8 cellular contexts compared by ENCODE assay signal in genomic region chr14:69574266-69574953, GRCh38. TPM values are rescaled to one million over a fixed set of nuclear protein-coding genes. Genes with fewer than 3 reads are reported as not detected.
A peak's percentile ranks its signal among the peaks of the same experiment; 100 is the strongest.
DNase-seq lines count a peak whose midpoint lies in the region; ATAC-seq and TF ChIP-seq lines count a peak whose summit lies in the region.

CCDC177 (minus strand) TSS chr14:69574871; CDS start chr14:69573622, 1,249 bp downstream.

- ATAC-seq in HG02870 (IDR thresholded peaks at IDR 0.05; ENCODE audit: unreplicated experiment): no peak

- TF ChIP-seq CTCF in PC-9 (conservative IDR thresholded peaks at IDR 0.05) (peak; percentile 93), foreskin fibroblast (IDR thresholded peaks at IDR 0.05; ENCODE audit: low read depth, low read length) (peak; percentile 98), osteoblast (IDR thresholded peaks at IDR 0.05; ENCODE audit: extremely low read depth, low read depth, low read length) (peak; percentile 94), thyroid gland (IDR thresholded peaks at IDR 0.05) (peak; percentile 66 to 93 (median 75))

- no peaks in the 10 kb centered on the region for H3K9me2 ChIP-seq in PC-9 (ENCODE audit: insufficient read depth)

- H3K36me3 ChIP-seq in CD8-positive, alpha-beta memory T cell (ENCODE audit: insufficient read depth, low read length): no peaks in the 10 kb centered on the region
- H3K36me3 ChIP-seq in PC-9 (ENCODE audit: low read depth): no peaks in the 10 kb centered on the region
- H3K36me3 ChIP-seq in osteoblast (ENCODE audit: insufficient read depth, low read length): no peaks in the 10 kb centered on the region
- no peaks in the 10 kb centered on the region for H3K36me3 ChIP-seq in thyroid gland

- WGBS in thyroid gland, 2 donors: 0 to 1% methylated on average over 25 to 39 of the region's 52 CpGs

- no peak for TF ChIP-seq POLR2A in thyroid gland (IDR thresholded peaks at IDR 0.05)

- POLR2A ChIA-PET in CD8-positive, alpha-beta memory T cell (lab: Charles Lee): no interaction called here
- POLR2A ChIA-PET in PC-9 (lab: Charles Lee; ENCODE audit: unreplicated experiment): no interaction called here

- H2AFZ ChIP-seq in PC-9: no peak within 1 kb of the TSS; the same call in 1 of the 2 replicates
- no peak within 1 kb of the TSS for H2AFZ ChIP-seq in osteoblast (ENCODE audit: low read length)

- H3K79me2 ChIP-seq in PC-9 (ENCODE audit: low read depth) (no peaks in the 10 kb centered on the region), osteoblast (ENCODE audit: insufficient read depth, low read length) (no peaks in the 10 kb centered on the region)

- peak; percentile 52 to 74 (median 60) for DNase-seq in CD8-positive, alpha-beta memory T cell
- DNase-seq in HT1080 (ENCODE audit: low read depth): peak; percentile 21
- DNase-seq in PC-9: peak; percentile 45 to 73
- DNase-seq in activated T-helper 9 cell treated with anti-CD3 and anti-CD28 coated beads, Interleukin-2, amount 50 U/mL, for 16 hours (ENCODE audit: low read depth): peak; percentile 65
- peak in 1 of 2 donors; percentile 80 for DNase-seq in foreskin fibroblast
- peak; percentile 97 for DNase-seq in osteoblast (ENCODE audit: insufficient read length, low spot score, missing footprints)
- peak; percentile 65 to 73 for DNase-seq in thyroid gland

- CTCF ChIA-PET in CD8-positive, alpha-beta memory T cell (lab: Charles Lee): interaction anchor here (0.7 to 3.1 kb wide), 11 partner anchors 9 to 445 kb away, joined by 3 to 18 read pairs (median 3); no protein-coding TSS in a partner anchor
- CTCF ChIA-PET in PC-9 (lab: Charles Lee): interaction anchor here (0.5 to 2.0 kb wide), 6 partner anchors 10 to 708 kb away, joined by 3 to 14 read pairs (median 4); no protein-coding TSS in a partner anchor

- peak within 1 kb of the TSS; percentile 72 to 93 (median 83) for H3K4me3 Mint-ChIP-seq in CD8-positive, alpha-beta memory T cell

- H3K9me3 Mint-ChIP-seq in CD8-positive, alpha-beta memory T cell: peaks cover 0 to 2% (median 0%) of the 10 kb centered on the region in 5 donors

- H3K4me2 ChIP-seq in PC-9 (peak within 1 kb of the TSS; percentile 67), osteoblast (ENCODE audit: insufficient read depth, low read length) (peak within 1 kb of the TSS; percentile 64)

- no TSS peak for BruUV-seq in PC-9 (replicated peaks; lab: Mats Ljungman, UMichigan)

- intact Hi-C loops in PC-9 (cut with micrococcal nuclease; ENCODE audit: unreplicated experiment): loop anchor here (1.0 to 5.0 kb wide), 4 partner anchors 39 to 446 kb away; no protein-coding TSS in a partner anchor
- intact Hi-C loops in thyroid gland (cut with DNase I): no loop called here

- peaks cover 7% of the 10 kb centered on the region for H3K4me1 ChIP-seq in CD8-positive, alpha-beta memory T cell (ENCODE audit: insufficient read depth, low read length)
- H3K4me1 ChIP-seq in PC-9 (replicated peaks; ENCODE audit: insufficient read depth) (peaks cover 11% of the 10 kb centered on the region), osteoblast (ENCODE audit: insufficient read depth, low read length) (peaks cover 1% of the 10 kb centered on the region), thyroid gland (peaks cover 15 to 31% of the 10 kb centered on the region in 2 donors)

- H3K27ac Mint-ChIP-seq in CD8-positive, alpha-beta memory T cell: peak within 1 kb of the TSS in 2 of 8 donors; percentile 17 to 34

- H3K4me1 Mint-ChIP-seq in CD8-positive, alpha-beta memory T cell: peaks cover 5 to 14% (median 8%) of the 10 kb centered on the region in 3 donors

- no peak within 1 kb of the TSS for H3K27ac ChIP-seq in CD8-positive, alpha-beta memory T cell (ENCODE audit: low read depth, low read length)
- H3K27ac ChIP-seq in PC-9 (no peak within 1 kb of the TSS), osteoblast (ENCODE audit: low read depth, low read length) (no peak within 1 kb of the TSS), thyroid gland (no peak within 1 kb of the TSS)

- peaks cover 12% of the 10 kb centered on the region; the same call in 1 of the 2 replicates for H3F3A ChIP-seq in PC-9 (ENCODE audit: insufficient read depth, low read depth)

- peaks cover 29 to 53% of the 10 kb centered on the region in 2 donors for H3K27me3 Mint-ChIP-seq in CD8-positive, alpha-beta memory T cell

- H3K9me3 ChIP-seq in CD8-positive, alpha-beta memory T cell (ENCODE audit: low read length): no peaks in the 10 kb centered on the region
- H3K9me3 ChIP-seq in PC-9 (ENCODE audit: insufficient read depth, low read depth) (no peaks in the 10 kb centered on the region), osteoblast (ENCODE audit: low read depth, low read length) (no peaks in the 10 kb centered on the region), thyroid gland (no peaks in the 10 kb centered on the region)

- H3K36me3 Mint-ChIP-seq in CD8-positive, alpha-beta memory T cell: no peaks in the 10 kb centered on the region

- no peaks in the 10 kb centered on the region for H4K20me1 ChIP-seq in PC-9 (ENCODE audit: insufficient read depth)
- H4K20me1 ChIP-seq in osteoblast (ENCODE audit: insufficient read depth, low read length): no peaks in the 10 kb centered on the region

- peaks cover 20% of the 10 kb centered on the region for H3K27me3 ChIP-seq in CD8-positive, alpha-beta memory T cell (ENCODE audit: insufficient read depth, low read length, poor library complexity, severe bottlenecking)
- H3K27me3 ChIP-seq in PC-9 (ENCODE audit: insufficient read depth, low read depth) (peaks cover 16% of the 10 kb centered on the region), osteoblast (ENCODE audit: insufficient read depth, low read length) (peaks cover 76% of the 10 kb centered on the region), thyroid gland (peaks cover 19% of the 10 kb centered on the region)

- H3K4me3 ChIP-seq in CD8-positive, alpha-beta memory T cell (ENCODE audit: low read length): peak within 1 kb of the TSS; percentile 17
- H3K4me3 ChIP-seq in PC-9 (peak within 1 kb of the TSS; percentile 32; the same call in 1 of the 2 replicates), foreskin fibroblast (ENCODE audit: low read depth in 1 of 2, low read length in 2 of 2) (peak within 1 kb of the TSS; percentile 22 to 27), osteoblast (ENCODE audit: insufficient read depth, low read length) (no peak within 1 kb of the TSS), thyroid gland (replicated peaks in 1 of 3) (peak within 1 kb of the TSS in 1 of 3 donors; percentile 5)

RNA-seq across cellular contexts. Expression of gene CCDC177, which starts in this region (rescaled TPM):
- not detected for total RNA-seq in CD8-positive, alpha-beta memory T cell
- not detected for polyA plus RNA-seq in CD8-positive, alpha-beta memory T cell
- total RNA-seq in HT1080 (2014; rRNA removed; shearing (Covaris generic)): not detected in 2 replicates
- polyA plus RNA-seq in HT1080 (2015; cell fraction: cytosol; rRNA removed): not detected in 2 replicates
- polyA plus RNA-seq in HT1080 (2015; cell fraction: nucleus; rRNA removed): not detected in 2 replicates
- total RNA-seq in PC-9 (2021) (not detected in 2 replicates), osteoblast (not detected in 2 replicates), thyroid gland (not detected)

Comparison
In these comparisons a context has a peak if more than half of its experiments do, and no peak if none do; other contexts are left out.
1. Peak in DNase-seq and H3K4me3 ChIP-seq in CD8-positive, alpha-beta memory T cell; RNA of the gene not detected or under 1 TPM.
2. Peak in DNase-seq in HT1080; RNA of the gene not detected or under 1 TPM.
3. Peak in DNase-seq, H3K4me3 ChIP-seq and H3K4me2 ChIP-seq in PC-9; RNA of the gene not detected or under 1 TPM.
4. Peak in DNase-seq and H3K4me2 ChIP-seq in osteoblast; RNA of the gene not detected or under 1 TPM.
5. Peak in DNase-seq in thyroid gland; RNA of the gene not detected or under 1 TPM.